In genomic region chr16:78749745-78750268, GRCh38 we compare ENCODE assay signal across 13 cellular contexts.
DNase-seq lines count a peak whose midpoint lies in the region; ATAC-seq and TF ChIP-seq lines count a peak whose summit lies in the region.
"Had no signal": no experiment of that assay in that cellular context is flagged by ENCODE, and none has a peak within 500 bp of the region (broad histone marks: within the 10 kb centered on the region; RNA-seq: fewer than 3 reads in every experiment).

No MANE protein-coding gene starts in this region.

- H3K4me1 Mint-ChIP-seq in effector memory CD8-positive, alpha-beta T cell (ENCODE audit: low read depth in 2 of 2) = peaks cover 34 to 60% of the 10 kb centered on the region in 2 donors

- H3K27ac Mint-ChIP-seq in effector memory CD8-positive, alpha-beta T cell = peak overlapping the region; percentile 16 to 89

- no peaks in the 10 kb centered on the region for H3K9me3 ChIP-seq in suprapubic skin

- peaks cover 4% of the 10 kb centered on the region for H3K36me3 Mint-ChIP-seq in effector memory CD8-positive, alpha-beta T cell (ENCODE audit: insufficient read depth)

- peak overlapping the region; percentile 41 to 82 for H3K4me3 Mint-ChIP-seq in effector memory CD8-positive, alpha-beta T cell

- no peak for TF ChIP-seq CTCF in suprapubic skin (IDR thresholded peaks at IDR 0.05)

- H3K9me3 Mint-ChIP-seq in effector memory CD8-positive, alpha-beta T cell = no peaks in the 10 kb centered on the region

- H3K27me3 ChIP-seq in suprapubic skin = no peaks in the 10 kb centered on the region
- H3K27me3 ChIP-seq: cardiac muscle cell had no signal

- H3K36me3 ChIP-seq in suprapubic skin = no peaks in the 10 kb centered on the region
- H3K36me3 ChIP-seq: cardiac muscle cell had no signal

- H3K27ac ChIP-seq in suprapubic skin = no peak overlapping the region
- H3K27ac ChIP-seq: cardiac muscle cell had no signal

- TF ChIP-seq EP300 in suprapubic skin (IDR thresholded peaks at IDR 0.05) = no peak

- H3K27me3 Mint-ChIP-seq in effector memory CD8-positive, alpha-beta T cell = no peaks in the 10 kb centered on the region

- H3K4me3 ChIP-seq in suprapubic skin = no peak overlapping the region
- H3K4me3 ChIP-seq: cardiac muscle cell had no signal

- peaks cover 8% of the 10 kb centered on the region for H3K4me1 ChIP-seq in suprapubic skin

- ATAC-seq in GM18519 (IDR thresholded peaks at IDR 0.05; ENCODE audit: low FRiP score, unreplicated experiment) (peak; percentile 80), GM21423 (IDR thresholded peaks at IDR 0.05; ENCODE audit: unreplicated experiment) (peak; percentile 85), HG03196 (IDR thresholded peaks at IDR 0.05; ENCODE audit: unreplicated experiment) (peak; percentile 69)
- ATAC-seq in effector memory CD8-positive, alpha-beta T cell (replicated peaks) = peak; percentile 90

- peak in 1 of 3 experiments; percentile 12 for DNase-seq in effector memory CD8-positive, alpha-beta T cell
- no peak for DNase-seq in suprapubic skin (ENCODE audit: low spot score in 2 of 2)
- DNase-seq in NCI-H774 (lab: John Stamatoyannopoulos, UW) = no peak
- DNase-seq in NCI-H128 (lab: John Stamatoyannopoulos, UW; ENCODE audit: unreplicated experiment) = no peak
- DNase-seq in stimulated activated CD8-positive, alpha-beta memory T cell treated with anti-CD3 and anti-CD28 coated beads, Interleukin-4, amount 100 ng/mL, for 48 hours = no peak
- DNase-seq: activated CD4-positive, alpha-beta T cell treated with anti-CD3 and anti-CD28 coated beads, Interleukin-2, amount 50 U/mL, for 48 hours; midbrain; NCI-H1105; stimulated activated CD4-positive, alpha-beta T cell treated with anti-CD3 and anti-CD28 coated beads, Interleukin-15, amount 100 ng/mL, for 24 hours had no signal

- 68% methylated on average over 4 of the region's 4 CpGs for whole genome bisulfite sequencing in suprapubic skin

- TF ChIP-seq POLR2A in suprapubic skin (IDR thresholded peaks at IDR 0.05) = no peak
